ENCODE assay signal across 8 cellular contexts in the genomic region with DNA sequence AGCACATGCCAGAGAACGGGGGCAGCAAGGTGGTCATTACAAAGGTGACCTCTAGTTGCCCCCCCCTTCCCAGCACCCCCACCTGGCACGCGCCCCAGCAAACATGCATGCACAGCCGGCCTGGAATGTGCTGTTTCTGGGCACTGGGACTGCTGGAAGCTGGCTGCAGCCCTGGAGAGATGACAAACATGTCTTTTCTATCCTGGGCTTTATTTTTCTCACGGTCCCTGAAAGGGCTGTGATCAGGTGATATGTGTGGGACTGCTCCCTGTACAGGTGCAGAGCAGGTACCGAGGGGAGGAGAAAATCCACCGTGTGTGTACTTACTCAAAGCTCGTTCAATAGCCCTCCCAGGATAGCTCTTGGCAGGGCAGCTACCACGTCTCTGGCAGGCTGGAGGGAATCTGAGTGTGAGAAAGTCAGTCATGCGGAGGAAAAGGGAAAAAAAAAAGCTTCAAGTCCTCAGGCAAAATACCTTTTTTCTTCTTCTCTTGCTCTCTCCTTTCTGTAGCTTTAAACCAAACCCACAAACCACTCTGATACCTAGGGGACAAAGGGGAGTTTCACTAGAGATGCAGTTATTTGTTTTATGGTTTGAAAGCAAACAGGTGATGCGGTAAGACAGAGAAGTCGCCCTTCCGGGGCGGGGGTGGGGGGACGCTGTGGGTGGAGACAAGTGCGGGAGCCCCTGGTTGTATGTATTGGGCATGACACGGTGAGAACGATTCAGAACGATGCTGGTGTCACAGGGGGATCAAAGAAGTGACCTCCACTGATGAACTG. TPM values are rescaled to one million over a fixed set of nuclear protein-coding genes. Genes with fewer than 3 reads are reported as not detected.
DNase-seq lines count a peak whose midpoint lies in the region; ATAC-seq and TF ChIP-seq lines count a peak whose summit lies in the region.

No MANE protein-coding gene starts in this region.

- TF ChIP-seq CTCF in Peyer's patch (IDR thresholded peaks at IDR 0.05) (peak in 1 of 6 experiments; percentile 1), WERI-Rb-1 (IDR thresholded peaks at IDR 0.05; ENCODE audit: low read depth, low read length) (no peak), ascending aorta (IDR thresholded peaks at IDR 0.05) (no peak)

- H3K9me3 ChIP-seq in ES-I3 (ENCODE audit: control insufficient read depth, insufficient read depth, low read length) (no peaks in the 10 kb centered on the region), Peyer's patch (no peaks in the 10 kb centered on the region), WERI-Rb-1 (ENCODE audit: severe bottlenecking) (no peaks in the 10 kb centered on the region), ascending aorta (no peaks in the 10 kb centered on the region)

- no peaks in the 10 kb centered on the region for H3K9me3 Mint-ChIP-seq in memory B cell

- peak overlapping the region; percentile 55 for H3K4me3 Mint-ChIP-seq in memory B cell

- peak overlapping the region; percentile 20; the same call in 1 of the 2 replicates for H3K9ac ChIP-seq in ES-I3 (ENCODE audit: low read depth, low read length)

- H3K4me1 ChIP-seq in ES-I3 (ENCODE audit: insufficient read depth, low read length): peaks cover 41% of the 10 kb centered on the region
- peaks cover 0 to 35% (median 16%) of the 10 kb centered on the region in 4 donors for H3K4me1 ChIP-seq in Peyer's patch
- peaks cover 10 to 22% of the 10 kb centered on the region in 2 donors for H3K4me1 ChIP-seq in ascending aorta

- intact Hi-C loops in ascending aorta (cut with DNase I): loop anchor here (5.0 to 10.0 kb wide), 2 partner anchors 44 to 1764 kb away; no protein-coding TSS in a partner anchor

- peaks cover 3% of the 10 kb centered on the region for H3K36me3 Mint-ChIP-seq in memory B cell

- peaks cover 48% of the 10 kb centered on the region for H3K4me1 Mint-ChIP-seq in memory B cell

- peak overlapping the region; percentile 92 for H3K27ac Mint-ChIP-seq in memory B cell

- DNase-seq in Peyer's patch (peak; percentile 57 to 72 (median 68)), memory B cell (ENCODE audit: low spot score in 2 of 2) (peak; percentile 55 to 68), WERI-Rb-1 (no peak), ascending aorta (ENCODE audit: low spot score in 2 of 2) (no peak)
- DNase-seq in stimulated activated CD4-positive, alpha-beta T cell treated with anti-CD3 and anti-CD28 coated beads, Interleukin-2, amount 100 ng/mL, for 24 hours: no peak

- H3K27ac ChIP-seq in Peyer's patch (peak overlapping the region; percentile 16 to 70 (median 60)), WERI-Rb-1 (no peak overlapping the region), ascending aorta (peak overlapping the region in 1 of 2 donors; percentile 6)

- peaks cover 9% of the 10 kb centered on the region for H3K27me3 Mint-ChIP-seq in memory B cell

- peak in 1 of 2 donors; percentile 14 for TF ChIP-seq POLR2A in Peyer's patch (IDR thresholded peaks at IDR 0.05)

- no peaks in the 10 kb centered on the region for H3K27me3 ChIP-seq in Peyer's patch
- H3K27me3 ChIP-seq in WERI-Rb-1 (ENCODE audit: insufficient read depth, low read depth, severe bottlenecking): no peaks in the 10 kb centered on the region
- no peaks in the 10 kb centered on the region for H3K27me3 ChIP-seq in ascending aorta

- H3K36me3 ChIP-seq in ES-I3 (ENCODE audit: insufficient read depth, low read length) (no peaks in the 10 kb centered on the region), Peyer's patch (no peaks in the 10 kb centered on the region), WERI-Rb-1 (no peaks in the 10 kb centered on the region), ascending aorta (no peaks in the 10 kb centered on the region)

- ATAC-seq in GM19467 (IDR thresholded peaks at IDR 0.05; ENCODE audit: unreplicated experiment): peak; percentile 40
- peak; percentile 56 for ATAC-seq in HG03521 (IDR thresholded peaks at IDR 0.05; ENCODE audit: unreplicated experiment)
- peak; percentile 62 for ATAC-seq in memory B cell (ENCODE audit: low read depth)

- H3K4me3 ChIP-seq in Peyer's patch (peak overlapping the region in 2 of 4 donors; percentile 21 to 24), WERI-Rb-1 (ENCODE audit: low read depth, low read length) (no peak overlapping the region), ascending aorta (peak overlapping the region in 1 of 2 donors; percentile 5)

RNA-seq across cellular contexts. Expression of a gene that starts 5.0 kb away (rescaled TPM):
- total RNA-seq in Peyer's patch (10 to 100 TPM; 32.2 to 65.6 (median 49.4) TPM), ascending aorta (22.6 TPM)

Comparison
In these comparisons a context has a peak if more than half of its experiments do, and no peak if none do; other contexts are left out.
1. DNase-seq: peak in Peyer's patch (3 of 3) and memory B cell (2 of 2); none in stimulated activated CD4-positive, alpha-beta T cell treated with anti-CD3 and anti-CD28 coated beads, Interleukin-2, amount 100 ng/mL, for 24 hours (0 of 2), WERI-Rb-1 (single experiment) and ascending aorta (0 of 2).
2. Peak in every context shown above with its lines, with median percentiles within 50 percentile points of each other: ATAC-seq.